ENCODE assay signal across 1 cellular context in the genomic region with DNA sequence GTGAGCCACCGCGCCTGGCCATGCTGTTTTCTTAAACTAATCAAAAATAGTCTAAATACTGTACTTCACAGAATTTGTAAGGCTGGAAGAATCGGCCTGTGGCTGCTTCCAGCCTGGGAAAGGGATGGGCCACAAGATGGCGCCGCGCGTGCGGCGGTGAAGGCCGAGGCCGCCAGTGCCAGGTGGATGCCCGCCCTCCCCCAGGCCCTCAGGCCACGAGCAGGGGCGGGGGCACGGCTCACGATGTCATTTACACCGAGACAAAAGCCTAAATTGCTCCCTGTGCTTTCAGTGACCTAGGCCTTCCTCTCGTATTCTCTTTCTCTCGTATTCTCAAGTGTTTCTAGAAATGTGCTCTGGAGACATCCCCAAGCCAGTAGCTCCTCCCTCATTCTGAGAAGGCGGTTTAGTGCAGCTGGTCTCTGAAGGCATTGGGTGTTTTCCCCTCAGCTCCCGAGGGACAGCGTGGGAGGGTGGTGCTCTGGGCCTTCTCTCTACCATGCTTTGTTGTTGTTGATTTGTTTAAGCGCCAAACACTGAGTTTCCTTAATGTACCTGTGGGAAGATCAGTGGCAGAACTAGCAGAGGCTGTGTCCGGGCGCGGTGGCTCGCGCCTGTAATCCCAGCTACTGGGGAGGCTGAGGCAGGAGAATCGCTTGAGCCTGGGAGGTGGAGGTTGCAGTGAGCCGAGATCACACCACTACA.
A peak's percentile ranks its signal among the peaks of the same experiment; 100 is the strongest.
TF ChIP-seq lines count a peak whose summit lies in the region.

No MANE protein-coding gene starts in this region.

TF ChIP-seq in H1, 55 proteins besides CTCF, POLR2A, EP300 and RAD21 (continued from another document):
- TF ChIP-seq MAX (IDR thresholded peaks at IDR 0.05) = peak; percentile 90
- TF ChIP-seq CBX5 (IDR thresholded peaks at IDR 0.05; ENCODE audit: low read depth, low read length) = no peak
- peak; percentile 73; the same call in 1 of the 2 replicates for TF ChIP-seq TCF12 (IDR thresholded peaks at IDR 0.05; ENCODE audit: low read depth, low read length)
- TF ChIP-seq SP4 (IDR thresholded peaks at IDR 0.05; ENCODE audit: low read length) = 0 out of 2 replicates have a peak, but pooled peaks have one; percentile 35
- no peak for TF ChIP-seq SP1 (IDR thresholded peaks at IDR 0.05; ENCODE audit: low read depth, low read length)
